Comparison of ENCODE assay signal across 21 cellular contexts in the genomic region with DNA sequence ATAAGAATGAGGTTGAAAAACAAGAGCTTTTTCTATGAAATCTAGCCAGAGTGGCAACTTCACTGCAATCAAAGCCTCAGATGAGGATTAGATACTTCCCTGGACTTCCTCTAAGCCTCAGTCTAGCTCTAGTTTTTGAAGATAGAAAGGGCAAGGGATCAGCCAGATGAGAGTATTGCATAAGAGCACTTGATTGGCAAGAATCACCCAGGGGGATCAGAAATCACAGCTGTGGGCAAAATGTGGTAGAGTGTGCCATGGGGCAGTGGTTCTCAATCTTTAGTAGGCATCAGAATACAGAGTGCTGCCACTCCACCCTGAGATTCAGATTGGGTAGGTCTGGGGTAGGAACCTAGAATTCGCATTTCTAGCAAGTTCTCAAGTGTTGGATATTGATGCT.
DNase-seq lines count a peak whose midpoint lies in the region; ATAC-seq and TF ChIP-seq lines count a peak whose summit lies in the region.
"Had no signal": no experiment of that assay in that cellular context is flagged by ENCODE, and none has a peak within 500 bp of the region (broad histone marks: within the 10 kb centered on the region; RNA-seq: fewer than 3 reads in every experiment).

No MANE protein-coding gene starts in this region.

- H3K36me3 ChIP-seq in cardiac muscle cell (no peaks in the 10 kb centered on the region), SK-N-MC (ENCODE audit: insufficient read depth, low read length) (peaks cover 3% of the 10 kb centered on the region; the same call in 1 of the 2 replicates), mesendoderm (ENCODE audit: control insufficient read depth, insufficient read depth, low read length) (no peaks in the 10 kb centered on the region)
- H3K36me3 ChIP-seq: HAP-1 had no signal

- no peak overlapping the region for H3K56ac ChIP-seq in mesendoderm (ENCODE audit: low read length)

- H3K27ac Mint-ChIP-seq in stimulated activated effector memory CD8-positive, alpha-beta T cell treated with anti-CD3 and anti-CD28 coated beads, Interleukin-12 subunit alpha, Interleukin-12 subunit beta, amount 100 ng/mL, for 72 hours: peak overlapping the region; percentile 64

- H3K4me1 ChIP-seq in cardiac muscle cell (ENCODE audit: low read depth) (peaks cover 24% of the 10 kb centered on the region), mesendoderm (ENCODE audit: control insufficient read depth, low read depth, low read length) (peaks cover 6% of the 10 kb centered on the region)
- H3K4me1 ChIP-seq: HAP-1 had no signal

- H3K4me3 Mint-ChIP-seq in stimulated activated effector memory CD8-positive, alpha-beta T cell treated with anti-CD3 and anti-CD28 coated beads, Interleukin-12 subunit alpha, Interleukin-12 subunit beta, amount 100 ng/mL, for 72 hours: no peak overlapping the region

- no peak overlapping the region for H3K4me3 ChIP-seq in cardiac muscle cell
- no peak overlapping the region for H3K4me3 ChIP-seq in SK-N-MC
- H3K4me3 ChIP-seq in mesendoderm (ENCODE audit: low read length): no peak overlapping the region
- H3K4me3 ChIP-seq: BLaER1, GM12878, HAP-1, MG63 had no signal

- no peak overlapping the region for H2AK5ac ChIP-seq in mesendoderm (ENCODE audit: low read length)

- H3K9me3 ChIP-seq in cardiac muscle cell (ENCODE audit: low read depth): no peaks in the 10 kb centered on the region
- H3K9me3 ChIP-seq in SK-N-MC (ENCODE audit: low read depth, low read length): no peaks in the 10 kb centered on the region
- H3K9me3 ChIP-seq: BLaER1, HAP-1 had no signal

- H3K79me1 ChIP-seq in mesendoderm (ENCODE audit: low read length): no peaks in the 10 kb centered on the region

- no peaks in the 10 kb centered on the region for H3K27me3 ChIP-seq in cardiac muscle cell
- H3K27me3 ChIP-seq in mesendoderm (ENCODE audit: insufficient read depth, low read length, poor library complexity): no peaks in the 10 kb centered on the region
- H3K27me3 ChIP-seq: BLaER1, MG63 had no signal

- H3K4ac ChIP-seq in mesendoderm (ENCODE audit: low read depth, low read length): no peak overlapping the region

- no peak overlapping the region for H4K8ac ChIP-seq in mesendoderm (ENCODE audit: low read depth, low read length)

- intact Hi-C loops in cardiac septum (cut with DNase I): no loop called here

- peak overlapping the region; percentile 55 for H3K27ac ChIP-seq in cardiac muscle cell
- H3K27ac ChIP-seq in SK-N-MC: peak overlapping the region; percentile 91
- H3K27ac ChIP-seq in mesendoderm (ENCODE audit: low read depth, low read length): no peak overlapping the region
- H3K27ac ChIP-seq: BLaER1, KMS-11, RWPE1 had no signal

- H3K9me3 Mint-ChIP-seq in stimulated activated effector memory CD8-positive, alpha-beta T cell treated with anti-CD3 and anti-CD28 coated beads, Interleukin-12 subunit alpha, Interleukin-12 subunit beta, amount 100 ng/mL, for 72 hours: no peaks in the 10 kb centered on the region

- H3K4me1 Mint-ChIP-seq in stimulated activated effector memory CD8-positive, alpha-beta T cell treated with anti-CD3 and anti-CD28 coated beads, Interleukin-12 subunit alpha, Interleukin-12 subunit beta, amount 100 ng/mL, for 72 hours: peaks cover 12% of the 10 kb centered on the region

- no CpG with 5 or more reads among the region's 1 CpG for WGBS in mesendoderm (ENCODE audit: extremely low coverage, insufficient coverage, low lambda C conversion rate)

- H3K4me2 ChIP-seq in mesendoderm (ENCODE audit: low read length): no peak overlapping the region
- H3K4me2 ChIP-seq: BLaER1, KMS-11 had no signal

- peak overlapping the region; percentile 7 for H3K18ac ChIP-seq in mesendoderm (ENCODE audit: low read length)

- no peak overlapping the region for H3K9ac ChIP-seq in SK-N-MC (ENCODE audit: insufficient read length)
- H3K9ac ChIP-seq in mesendoderm (ENCODE audit: low read length): no peak overlapping the region
- H3K9ac ChIP-seq: BLaER1, KMS-11 had no signal

- H4K5ac ChIP-seq in mesendoderm (ENCODE audit: low read length): no peak overlapping the region

- ATAC-seq in stimulated activated effector memory CD8-positive, alpha-beta T cell treated with anti-CD3 and anti-CD28 coated beads, Interleukin-12 subunit alpha, Interleukin-12 subunit beta, amount 100 ng/mL, for 72 hours: no peak
- ATAC-seq in SK-N-SH treated with all-trans-retinoic acid at 6 μM for 48 hours: no peak; the same call in 1 of the 3 replicates
- ATAC-seq: GM12878 had no signal

- no peaks in the 10 kb centered on the region for H3K79me2 ChIP-seq in mesendoderm (ENCODE audit: control insufficient read depth, insufficient read depth, low read length)

- no peak for DNase-seq in cardiac muscle cell (ENCODE audit: low read depth in 1 of 2, low spot score in 1 of 2)
- DNase-seq in cardiac septum (ENCODE audit: low spot score): no peak
- no peak for DNase-seq in SK-N-MC (ENCODE audit: low read depth, low spot score)
- DNase-seq in mesendoderm: no peak
- DNase-seq in stimulated activated effector memory CD8-positive, alpha-beta T cell treated with anti-CD3 and anti-CD28 coated beads, Interleukin-12 subunit alpha, Interleukin-12 subunit beta, amount 100 ng/mL, for 72 hours (ENCODE audit: low spot score in 2 of 2): no peak
- no peak for DNase-seq in T-helper 9 cell
- no peak for DNase-seq in NCI-H2196 treated with DMSO at 0.1 percent for 48 hours (lab: John Stamatoyannopoulos, UW; ENCODE audit: unreplicated experiment)
- DNase-seq: DND-41, GDM1, MG63, NCI-H1092 treated with DMSO at 0.1 percent for 48 hours, NCI-H1694, NCI-H2107, NCI-H345, SW 1271 had no signal

- peaks cover 24% of the 10 kb centered on the region for H3K36me3 Mint-ChIP-seq in stimulated activated effector memory CD8-positive, alpha-beta T cell treated with anti-CD3 and anti-CD28 coated beads, Interleukin-12 subunit alpha, Interleukin-12 subunit beta, amount 100 ng/mL, for 72 hours

- H2BK5ac ChIP-seq in mesendoderm (ENCODE audit: low read length): no peak overlapping the region

- no peak overlapping the region for H2BK15ac ChIP-seq in mesendoderm (replicated peaks; ENCODE audit: low read depth)

- no peak for TF ChIP-seq CTCF in cardiac muscle cell (IDR thresholded peaks at IDR 0.05; ENCODE audit: low read depth, low read length)

- no peak overlapping the region for H3K23ac ChIP-seq in mesendoderm (ENCODE audit: low read length)

- H2BK120ac ChIP-seq in mesendoderm (ENCODE audit: low read depth, low read length): no peak overlapping the region

TF ChIP-seq in SK-N-SH treated with all-trans-retinoic acid at 6 μM for 48 hours, 23 proteins besides CTCF, POLR2A, EP300 and RAD21:
- TF ChIP-seq, protein P1, sequence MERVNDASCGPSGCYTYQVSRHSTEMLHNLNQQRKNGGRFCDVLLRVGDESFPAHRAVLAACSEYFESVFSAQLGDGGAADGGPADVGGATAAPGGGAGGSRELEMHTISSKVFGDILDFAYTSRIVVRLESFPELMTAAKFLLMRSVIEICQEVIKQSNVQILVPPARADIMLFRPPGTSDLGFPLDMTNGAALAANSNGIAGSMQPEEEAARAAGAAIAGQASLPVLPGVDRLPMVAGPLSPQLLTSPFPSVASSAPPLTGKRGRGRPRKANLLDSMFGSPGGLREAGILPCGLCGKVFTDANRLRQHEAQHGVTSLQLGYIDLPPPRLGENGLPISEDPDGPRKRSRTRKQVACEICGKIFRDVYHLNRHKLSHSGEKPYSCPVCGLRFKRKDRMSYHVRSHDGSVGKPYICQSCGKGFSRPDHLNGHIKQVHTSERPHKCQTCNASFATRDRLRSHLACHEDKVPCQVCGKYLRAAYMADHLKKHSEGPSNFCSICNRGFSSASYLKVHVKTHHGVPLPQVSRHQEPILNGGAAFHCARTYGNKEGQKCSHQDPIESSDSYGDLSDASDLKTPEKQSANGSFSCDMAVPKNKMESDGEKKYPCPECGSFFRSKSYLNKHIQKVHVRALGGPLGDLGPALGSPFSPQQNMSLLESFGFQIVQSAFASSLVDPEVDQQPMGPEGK (CRISPR knock-in tag; IDR thresholded peaks at IDR 0.05; ENCODE audit: borderline replicate concordance): no peak
